Comparison of ENCODE assay signal across 14 cellular contexts in the genomic region with DNA sequence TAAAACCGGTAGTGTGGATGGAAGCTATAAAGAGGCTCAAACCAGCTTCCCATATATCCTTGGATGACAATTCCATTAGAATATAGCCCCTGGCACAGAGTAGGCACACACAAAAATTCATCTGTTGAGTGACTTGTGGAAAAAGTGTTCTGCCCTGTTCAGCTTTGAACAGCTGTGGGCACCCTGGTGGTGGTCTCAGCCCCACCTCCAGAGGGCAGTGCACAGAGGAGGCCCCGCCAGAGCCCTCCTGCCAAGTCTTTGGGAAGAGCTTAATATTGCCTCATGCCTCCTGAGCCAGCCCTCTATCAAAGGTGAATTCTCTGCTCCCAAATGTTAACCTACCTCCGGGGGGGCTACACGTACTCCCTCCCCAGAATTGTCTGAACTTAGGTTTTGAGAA. TPM values are rescaled to one million over a fixed set of nuclear protein-coding genes. Genes with fewer than 3 reads are reported as not detected.
DNase-seq lines count a peak whose midpoint lies in the region; ATAC-seq and TF ChIP-seq lines count a peak whose summit lies in the region.
"Had no signal": no experiment of that assay in that cellular context is flagged by ENCODE, and none has a peak within 500 bp of the region (broad histone marks: within the 10 kb centered on the region; RNA-seq: fewer than 3 reads in every experiment).

No MANE protein-coding gene starts in this region.

- H3K4me2 ChIP-seq in DND-41 (ENCODE audit: insufficient read depth, low read length) = no peak overlapping the region

- H3K9me3 ChIP-seq in DND-41 (ENCODE audit: insufficient read depth, low read length, severe bottlenecking) (no peaks in the 10 kb centered on the region), endodermal cell (ENCODE audit: control insufficient read depth, low read length) (no peaks in the 10 kb centered on the region)

- no peak for TF ChIP-seq POLR2A in NB4 (IDR thresholded peaks at IDR 0.05; ENCODE audit: extremely low read depth, insufficient read length)

- H3K27me3 ChIP-seq in DND-41 (ENCODE audit: insufficient read depth, low read length, poor library complexity) (no peaks in the 10 kb centered on the region), endodermal cell (ENCODE audit: control insufficient read depth, insufficient read depth, low read length, poor library complexity, severe bottlenecking) (peaks cover 14% of the 10 kb centered on the region)

- no peak overlapping the region for H2AFZ ChIP-seq in DND-41 (ENCODE audit: low read depth, low read length)

- DNase-seq in DND-41 (no peak), NB4 (ENCODE audit: low read depth) (no peak), endodermal cell (peak; percentile 54), osteocyte (ENCODE audit: extremely low spot score, unreplicated experiment) (no peak), ureter (ENCODE audit: low spot score) (no peak), caudate nucleus (lab: John Stamatoyannopoulos, UW) (no peak), T-helper 9 cell (no peak)
- DNase-seq: activated CD4-positive, alpha-beta T cell treated with anti-CD3 and anti-CD28 coated beads, Interleukin-2, amount 50 U/mL, for 48 hours; GDM1; posterior cingulate gyrus had no signal

- H3K36me3 Mint-ChIP-seq in endodermal cell (ENCODE audit: low read depth) (no peaks in the 10 kb centered on the region), osteocyte (ENCODE audit: unreplicated experiment) (no peaks in the 10 kb centered on the region)

- TF ChIP-seq CTCF in DND-41 (IDR thresholded peaks at IDR 0.05; ENCODE audit: borderline replicate concordance, extremely low read depth, low read length, poor library complexity, severe bottlenecking) (peak; percentile 40), NB4 (IDR thresholded peaks at IDR 0.05; ENCODE audit: low read depth, low read length) (peak; percentile 40), endodermal cell (conservative IDR thresholded peaks at IDR 0.05) (peak; percentile 67), osteocyte (IDR thresholded peaks at IDR 0.05) (peak; percentile 13)

- H3K9me3 Mint-ChIP-seq in endodermal cell (no peaks in the 10 kb centered on the region), osteocyte (ENCODE audit: unreplicated experiment) (no peaks in the 10 kb centered on the region)
- H3K9me3 Mint-ChIP-seq: T-helper 1 cell treated with Interleukin-12 subunit alpha and Interleukin-12 subunit beta and Interleukin-4 antibody, amounts not matched to agents 30 μg/mL and 1 μg/mL, for 36 hours had no signal

- no peaks in the 10 kb centered on the region for H4K20me1 ChIP-seq in DND-41 (ENCODE audit: insufficient read depth, low read length)

- H3K9ac ChIP-seq in DND-41 (ENCODE audit: low read depth, low read length) (no peak overlapping the region), endodermal cell (ENCODE audit: extremely low read depth, low read length, poor library complexity, severe bottlenecking) (no peak overlapping the region)

- WGBS in endodermal cell (ENCODE audit: insufficient coverage in 1 of 2, insufficient read length in 1 of 2), 2 experiments = 92 to 96% methylated on average over 4 of the region's 4 CpGs

- no peak overlapping the region for H3K27ac Mint-ChIP-seq in endodermal cell
- H3K27ac Mint-ChIP-seq in osteocyte (ENCODE audit: unreplicated experiment) = no peak overlapping the region
- H3K27ac Mint-ChIP-seq: T-helper 1 cell treated with Interleukin-12 subunit alpha and Interleukin-12 subunit beta and Interleukin-4 antibody, amounts not matched to agents 30 μg/mL and 1 μg/mL, for 36 hours had no signal

- H3K4me1 Mint-ChIP-seq in endodermal cell = peaks cover 21% of the 10 kb centered on the region
- H3K4me1 Mint-ChIP-seq in osteocyte (ENCODE audit: unreplicated experiment) = peaks cover 28% of the 10 kb centered on the region

- H3K4me1 ChIP-seq in DND-41 (ENCODE audit: insufficient read depth, low read length) (no peaks in the 10 kb centered on the region), endodermal cell (ENCODE audit: control insufficient read depth, insufficient read depth, low read length) (peaks cover 4% of the 10 kb centered on the region)

- ATAC-seq in DND-41 (ENCODE audit: insufficient read depth, low read depth) (0 out of 3 replicates have a peak, but pooled peaks have one; percentile 45), HG03432 (IDR thresholded peaks at IDR 0.05; ENCODE audit: unreplicated experiment) (no peak)

- H3K27me3 Mint-ChIP-seq in endodermal cell (ENCODE audit: insufficient read depth) (peaks cover 17% of the 10 kb centered on the region), osteocyte (ENCODE audit: unreplicated experiment) (no peaks in the 10 kb centered on the region)

- no peak overlapping the region for H3K4me3 ChIP-seq in DND-41 (ENCODE audit: low read depth in 1 of 2, low read length in 2 of 2)
- H3K4me3 ChIP-seq in NB4 (ENCODE audit: low read depth, low read length) = no peak overlapping the region
- no peak overlapping the region for H3K4me3 ChIP-seq in endodermal cell (ENCODE audit: low read length)

- no peaks in the 10 kb centered on the region for H3K79me2 ChIP-seq in DND-41 (ENCODE audit: insufficient read depth, low read length)

- H3K4me3 Mint-ChIP-seq in endodermal cell (no peak overlapping the region), osteocyte (ENCODE audit: unreplicated experiment) (no peak overlapping the region)
- H3K4me3 Mint-ChIP-seq: T-helper 1 cell treated with Interleukin-12 subunit alpha and Interleukin-12 subunit beta and Interleukin-4 antibody, amounts not matched to agents 30 μg/mL and 1 μg/mL, for 36 hours had no signal

- no peaks in the 10 kb centered on the region for H3K36me3 ChIP-seq in DND-41 (ENCODE audit: insufficient read depth, low read length)
- no peaks in the 10 kb centered on the region for H3K36me3 ChIP-seq in endodermal cell (ENCODE audit: control insufficient read depth, insufficient read depth, low read length)

- H3K27ac ChIP-seq in DND-41 (ENCODE audit: low read length) = no peak overlapping the region
- no peak overlapping the region for H3K27ac ChIP-seq in endodermal cell (ENCODE audit: low read depth, low read length)
- no peak overlapping the region for H3K27ac ChIP-seq in caudate nucleus (ENCODE audit: low read depth, low read length)
- H3K27ac ChIP-seq: C4-2B, HL-60 had no signal

RNA-seq across cellular contexts. Expression of a gene that starts 30.4 kb away (rescaled TPM):
- total RNA-seq in endodermal cell (1 to 10 TPM; 1.2 to 1.9 TPM), osteocyte (11.0 and 14.1 TPM in 2 replicates), ureter (300 TPM)
- 1.2 TPM for polyA plus RNA-seq in endodermal cell (2013, experiment 1 of 2)
- 1.5 TPM for polyA plus RNA-seq in endodermal cell (2013, experiment 2 of 2)

Comparison
In these comparisons a context has a peak if more than half of its experiments do, and no peak if none do; other contexts are left out.
1. CTCF ChIP-seq: peak in every context shown above with its lines; median percentile 67 in endodermal cell; 40 in DND-41; 40 in NB4; 13 in osteocyte.
2. RNA of a gene that starts 30.4 kb away (total RNA-seq): 300 TPM in ureter (single experiment); 11.0 to 14.1 TPM in osteocyte and 1.2 to 1.9 TPM in endodermal cell; every median in the first group is over 10 times any median in the second.